ENCODE assay signal across 9 cellular contexts in genomic region chr19:57946316-57946715, GRCh38. TPM values are rescaled to one million over a fixed set of nuclear protein-coding genes. Genes with fewer than 3 reads are reported as not detected.
A peak's percentile ranks its signal among the peaks of the same experiment; 100 is the strongest.
DNase-seq lines count a peak whose midpoint lies in the region; ATAC-seq and TF ChIP-seq lines count a peak whose summit lies in the region.
"Had no signal": no experiment of that assay in that cellular context is flagged by ENCODE, and none has a peak within 500 bp of the region (broad histone marks: within the 10 kb centered on the region; RNA-seq: fewer than 3 reads in every experiment).

No MANE protein-coding gene starts in this region.

- H3K56ac ChIP-seq in IMR-90 (ENCODE audit: extremely low read depth, insufficient read depth, low read length) = no peak overlapping the region

- peak overlapping the region; percentile 100 for H3K4me3 ChIP-seq in BLaER1
- H3K4me3 ChIP-seq in IMR-90 (ENCODE audit: insufficient read depth, low read depth, low read length) = no peak overlapping the region
- peak overlapping the region; percentile 86 for H3K4me3 ChIP-seq in choroid plexus epithelial cell (ENCODE audit: low read depth, low read length)
- peak overlapping the region; percentile 71 for H3K4me3 ChIP-seq in naive thymus-derived CD4-positive, alpha-beta T cell (ENCODE audit: low read length)
- H3K4me3 ChIP-seq in adrenal gland = peak overlapping the region in 2 of 4 donors; percentile 62 to 64

- no peak for TF ChIP-seq RAD21 in IMR-90 (IDR thresholded peaks at IDR 0.05; ENCODE audit: low read length)

- intact Hi-C loops in IMR-90 (cut with micrococcal nuclease) (loop anchor here (2.0 kb wide), 1 partner anchor 208 kb away; no protein-coding TSS in a partner anchor), adrenal gland (cut with DNase I) (no loop called here), left colon (cut with DNase I, micrococcal nuclease) (no loop called here)
- intact Hi-C loops in naive thymus-derived CD4-positive, alpha-beta T cell (cut with micrococcal nuclease) = loop anchor here (2.0 to 5.0 kb wide), 4 partner anchors 30 to 584 kb away; partner anchors contain the start of genes TRAPPC2B (in 1 of the 2), ZNF417 (in 1 of the 2), ZNF547 (in 1 of the 2) and ZNF587 (in 1 of the 2)

- peaks cover 26 to 75% (median 53%) of the 10 kb centered on the region in 11 donors for H3K9me3 Mint-ChIP-seq in naive thymus-derived CD4-positive, alpha-beta T cell

- peak overlapping the region; percentile 27 for H2AFZ ChIP-seq in IMR-90 (replicated peaks; ENCODE audit: low read length, poor library complexity)

- H3K36me3 Mint-ChIP-seq in naive thymus-derived CD4-positive, alpha-beta T cell = peaks cover 49 to 63% (median 52%) of the 10 kb centered on the region in 5 donors

- CTCF ChIA-PET in IMR-90 (lab: Yijun Ruan, JAX) = interaction anchor here (0.6 kb wide), 1 partner anchor 29 kb away, joined by 3 read pairs; no protein-coding TSS in a partner anchor
- CTCF ChIA-PET in naive thymus-derived CD4-positive, alpha-beta T cell (lab: Charles Lee) = no interaction called here

- no peak overlapping the region for H3K4ac ChIP-seq in IMR-90 (ENCODE audit: low read depth, low read length)

- H2BK120ac ChIP-seq in IMR-90 (ENCODE audit: low read depth, low read length) = no peak overlapping the region

- no peak overlapping the region for H3K14ac ChIP-seq in IMR-90 (replicated peaks; ENCODE audit: low read depth, low read length)

- no peak overlapping the region for H4K8ac ChIP-seq in IMR-90 (ENCODE audit: low read depth in 2 of 2, low read length in 2 of 2)

- peak overlapping the region in 6 of 9 donors; percentile 2 to 94 (median 52) for H3K27ac Mint-ChIP-seq in naive thymus-derived CD4-positive, alpha-beta T cell

- POLR2A ChIA-PET in IMR-90 (lab: Charles Lee; ENCODE audit: unreplicated experiment) = no interaction called here
- POLR2A ChIA-PET in naive thymus-derived CD4-positive, alpha-beta T cell (lab: Charles Lee) = interaction anchor here (1.3 kb wide), 1 partner anchor 30 kb away, joined by 7 read pairs; the partner anchor contains the start of gene ZNF417

- peak overlapping the region; percentile 98 for H3K9ac ChIP-seq in BLaER1
- H3K9ac ChIP-seq in IMR-90 (ENCODE audit: low read depth, low read length) = no peak overlapping the region

- H3K36me3 ChIP-seq in BLaER1 (peaks cover 48% of the 10 kb centered on the region), IMR-90 (ENCODE audit: control insufficient read depth, insufficient read depth, low read length) (peaks cover 27% of the 10 kb centered on the region), adrenal gland (replicated peaks in 1 of 2) (peaks cover 0 to 15% of the 10 kb centered on the region in 2 donors)
- H3K36me3 ChIP-seq in naive thymus-derived CD4-positive, alpha-beta T cell (ENCODE audit: control insufficient read depth in 2 of 3, insufficient read depth in 3 of 3, low read length in 3 of 3) = peaks cover 14 to 43% (median 23%) of the 10 kb centered on the region in 3 experiments

- DNase-seq in IMR-90 = no peak
- DNase-seq in choroid plexus epithelial cell (ENCODE audit: low read depth) = no peak
- no peak for DNase-seq in naive thymus-derived CD4-positive, alpha-beta T cell
- DNase-seq in iPS-NIHi7 (ENCODE audit: extremely low spot score) = no peak
- DNase-seq in adrenal gland = no peak
- DNase-seq in NCI-H1436 (lab: John Stamatoyannopoulos, UW) = no peak
- no peak for DNase-seq in left colon
- DNase-seq: sigmoid colon had no signal

- no peak overlapping the region for H3K23ac ChIP-seq in IMR-90 (ENCODE audit: low read depth, low read length)

- H3K79me1 ChIP-seq in IMR-90 (ENCODE audit: low read depth in 1 of 2, low read length in 2 of 2) = peaks cover 20 to 37% of the 10 kb centered on the region in 2 experiments

- H3K27ac ChIP-seq in BLaER1 (no peak overlapping the region), IMR-90 (ENCODE audit: insufficient read depth, low read length) (no peak overlapping the region), adrenal gland (no peak overlapping the region)
- H3K27ac ChIP-seq in naive thymus-derived CD4-positive, alpha-beta T cell (ENCODE audit: low read depth, low read length) = no peak overlapping the region

- no peak overlapping the region for H3K18ac ChIP-seq in IMR-90 (ENCODE audit: low read depth, low read length)

- no peak overlapping the region for H2AK9ac ChIP-seq in IMR-90 (replicated peaks; ENCODE audit: low read depth, low read length, poor library complexity)

- H3K9me3 ChIP-seq in BLaER1 (peaks cover 85% of the 10 kb centered on the region), IMR-90 (ENCODE audit: control insufficient read depth, insufficient read depth, low read length) (peaks cover 45% of the 10 kb centered on the region), adrenal gland (replicated peaks in 1 of 3) (peaks cover 0 to 19% (median 0%) of the 10 kb centered on the region in 3 donors)
- peaks cover 10 to 57% (median 34%) of the 10 kb centered on the region in 3 experiments for H3K9me3 ChIP-seq in naive thymus-derived CD4-positive, alpha-beta T cell (ENCODE audit: control insufficient read depth in 2 of 3, low read length in 3 of 3)

- ATAC-seq in IMR-90 (ENCODE audit: low read depth) = no peak
- no peak for ATAC-seq in naive thymus-derived CD4-positive, alpha-beta T cell
- no peak for ATAC-seq in left colon

- dilution Hi-C loops in IMR-90 (cut with HindIII; ENCODE audit: low sequenced_read_pairs, unreplicated experiment) = no loop called here

- H3K9me1 ChIP-seq in IMR-90 (ENCODE audit: insufficient read depth, low read length) = 0 out of 2 replicates have a peak, but pooled peaks cover 3% of the 10 kb centered on the region

- no peak overlapping the region for H2BK15ac ChIP-seq in IMR-90 (ENCODE audit: low read depth, low read length)

- 75% methylated on average over 2 of the region's 2 CpGs; no CpG with 5 or more reads in 1 of the 2 experiments for WGBS in IMR-90 (ENCODE audit: extremely low coverage in 2 of 2, insufficient read length in 1 of 2), 2 experiments
- WGBS in adrenal gland, 4 donors = 57 to 66% (median 63%) methylated on average over 2 of the region's 2 CpGs

- peaks cover 0 to 4% (median 0%) of the 10 kb centered on the region in 5 donors for H3K27me3 Mint-ChIP-seq in naive thymus-derived CD4-positive, alpha-beta T cell

- H3K4me1 ChIP-seq in BLaER1 (peaks cover 20% of the 10 kb centered on the region), IMR-90 (ENCODE audit: control insufficient read depth, insufficient read depth, low read length) (peaks cover 4% of the 10 kb centered on the region; the same call in 1 of the 2 replicates), adrenal gland (replicated peaks in 1 of 2) (peaks cover 7 to 8% of the 10 kb centered on the region in 2 donors)
- H3K4me1 ChIP-seq in naive thymus-derived CD4-positive, alpha-beta T cell (ENCODE audit: control insufficient read depth in 2 of 2, insufficient read depth in 2 of 2, low read length in 2 of 2) = peaks cover 6 to 9% of the 10 kb centered on the region in 2 donors

- peaks cover 31% of the 10 kb centered on the region for H4K20me1 ChIP-seq in BLaER1
- H4K20me1 ChIP-seq in IMR-90 (ENCODE audit: insufficient read depth, low read length) = no peaks in the 10 kb centered on the region

- no peak overlapping the region for H4K91ac ChIP-seq in IMR-90 (ENCODE audit: insufficient read depth, low read depth, low read length)

- H3K4me1 Mint-ChIP-seq in naive thymus-derived CD4-positive, alpha-beta T cell = peaks cover 10 to 28% (median 21%) of the 10 kb centered on the region in 7 donors

- in situ Hi-C loops in IMR-90 (cut with MboI; ENCODE audit: low sequenced_read_pairs) = no loop called here

- no peak for TF ChIP-seq POLR2A in IMR-90 (IDR thresholded peaks at IDR 0.05; ENCODE audit: low read depth, low read length)
- no peak for TF ChIP-seq POLR2A in adrenal gland (IDR thresholded peaks at IDR 0.05)

- no peak overlapping the region for H4K5ac ChIP-seq in IMR-90 (ENCODE audit: low read depth, low read length)

- H2BK5ac ChIP-seq in IMR-90 (ENCODE audit: low read depth, low read length, poor library complexity, severe bottlenecking) = no peak overlapping the region

- TF ChIP-seq CTCF in IMR-90 (conservative IDR thresholded peaks at IDR 0.05; ENCODE audit: low read depth, low read length) = no peak
- TF ChIP-seq CTCF in choroid plexus epithelial cell (conservative IDR thresholded peaks at IDR 0.05; ENCODE audit: low read depth, low read length) = no peak
- TF ChIP-seq CTCF in adrenal gland (IDR thresholded peaks at IDR 0.05) = no peak

- H2AK5ac ChIP-seq in IMR-90 (ENCODE audit: low read depth, low read length) = no peak overlapping the region

- no peak overlapping the region for H2BK20ac ChIP-seq in IMR-90 (ENCODE audit: low read depth, low read length)

- peak overlapping the region; percentile 89 to 97 (median 95) for H3K4me3 Mint-ChIP-seq in naive thymus-derived CD4-positive, alpha-beta T cell

- no TSS peak for BruUV-seq in IMR-90 (replicated peaks; lab: Mats Ljungman, UMichigan)

- H3K27me3 ChIP-seq in BLaER1 (no peaks in the 10 kb centered on the region), IMR-90 (ENCODE audit: control insufficient read depth, insufficient read depth, low read length) (no peaks in the 10 kb centered on the region), adrenal gland (no peaks in the 10 kb centered on the region)
- no peaks in the 10 kb centered on the region for H3K27me3 ChIP-seq in naive thymus-derived CD4-positive, alpha-beta T cell (ENCODE audit: control insufficient read depth in 2 of 2, insufficient read depth in 2 of 2, low read length in 2 of 2)
- H3K27me3 ChIP-seq: sigmoid colon had no signal

- H3K4me2 ChIP-seq in BLaER1 = peak overlapping the region; percentile 99
- H3K4me2 ChIP-seq in IMR-90 (ENCODE audit: low read depth, low read length) = peak overlapping the region; percentile 85

RNA-seq across cellular contexts. Expression of gene ZNF256, which starts 1.2 kb away (rescaled TPM):
- total RNA-seq in IMR-90 (2012; rRNA removed) (6.1 and 7.0 TPM in 2 replicates), adrenal gland (1 to 10 TPM; 2.4 to 6.1 (median 5.5) TPM), left colon (1 to 10 TPM; 2.6 to 3.0 TPM)
- polyA plus RNA-seq in IMR-90 (2012; rRNA removed) (2.3 and 3.0 TPM in 2 replicates), adrenal gland (1 to 10 TPM; 3.5 to 4.9 (median 3.5) TPM)
- polyA plus RNA-seq in IMR-90 (2012; cell fraction: cytosol; rRNA removed) = 0.75 and 1.4 TPM in 2 replicates
- 1.3 and 9.2 TPM in 2 replicates for polyA plus RNA-seq in IMR-90 (2012; cell fraction: nucleus; rRNA removed; ENCODE audit: low replicate concordance)
- 10 to 100 TPM in 3 of 5 experiments, 1 to 10 TPM in 2; 5.2 to 13.8 (median 11.8) TPM for total RNA-seq in naive thymus-derived CD4-positive, alpha-beta T cell
- 1 to 10 TPM; 4.0 to 6.1 TPM for polyA plus RNA-seq in naive thymus-derived CD4-positive, alpha-beta T cell

RNA-seq across cellular contexts. Expression of gene ZNF418, which starts 11.1 kb away (rescaled TPM):
- total RNA-seq in IMR-90 (2012; rRNA removed) (3.4 and 4.2 TPM in 2 replicates), adrenal gland (1 to 10 TPM in 7 of 8 donors, under 1 TPM in 1; 0.42 to 9.0 (median 4.4) TPM), left colon (1 to 10 TPM in 1 of 2 donors, under 1 TPM in 1; 0.98 to 2.1 TPM)
- polyA plus RNA-seq in IMR-90 (2012; rRNA removed) (1.0 and 2.1 TPM in 2 replicates), adrenal gland (1 to 10 TPM; 3.8 to 6.7 (median 4.5) TPM)
- polyA plus RNA-seq in IMR-90 (2012; cell fraction: cytosol; rRNA removed) = 0.26 and 0.28 TPM in 2 replicates
- polyA plus RNA-seq in IMR-90 (2012; cell fraction: nucleus; rRNA removed; ENCODE audit: low replicate concordance) = 2.0 and 8.7 TPM in 2 replicates
- 1 to 10 TPM; 2.1 to 7.7 (median 6.0) TPM for total RNA-seq in naive thymus-derived CD4-positive, alpha-beta T cell
- polyA plus RNA-seq in naive thymus-derived CD4-positive, alpha-beta T cell = 1 to 10 TPM; 1.8 to 2.2 TPM

RNA-seq across cellular contexts. Expression of gene C19orf18, which starts 28.0 kb away (rescaled TPM):
- total RNA-seq in IMR-90 (2012; rRNA removed) (not detected in 2 replicates), adrenal gland (1 to 10 TPM in 3 of 8 donors, under 1 TPM in 2, not detected in 3; 0.41 to 2.0 (median 1.0) TPM), left colon (1 to 10 TPM in 1 of 2 donors, under 1 TPM in 1; 0.47 to 1.8 TPM)
- polyA plus RNA-seq in IMR-90 (2012; rRNA removed) (0.15 TPM in 1 of 2 replicates, not detected in the other), adrenal gland (10 to 100 TPM in 1 of 3 donors, 1 to 10 TPM in 2; 1.2 to 13.8 (median 4.1) TPM)
- polyA plus RNA-seq in IMR-90 (2012; cell fraction: cytosol; rRNA removed) = not detected in 2 replicates
- polyA plus RNA-seq in IMR-90 (2012; cell fraction: nucleus; rRNA removed; ENCODE audit: low replicate concordance) = 0.42 TPM in 1 of 2 replicates, not detected in the other
- 1 to 10 TPM in 3 of 5 experiments, under 1 TPM in 1, not detected in 1; 0.44 to 2.0 (median 1.5) TPM for total RNA-seq in naive thymus-derived CD4-positive, alpha-beta T cell
- polyA plus RNA-seq in naive thymus-derived CD4-positive, alpha-beta T cell = not detected

RNA-seq across cellular contexts. Expression of gene ZNF417, which starts 29.9 kb away (rescaled TPM):
- total RNA-seq in IMR-90 (2012; rRNA removed) = 20.8 and 23.1 TPM in 2 replicates
- polyA plus RNA-seq in IMR-90 (2012; rRNA removed) = 3.1 and 4.0 TPM in 2 replicates
- 0.87 and 1.4 TPM in 2 replicates for polyA plus RNA-seq in IMR-90 (2012; cell fraction: cytosol; rRNA removed)
- polyA plus RNA-seq in IMR-90 (2012; cell fraction: nucleus; rRNA removed; ENCODE audit: low replicate concordance) = 3.4 and 16.8 TPM in 2 replicates
- 10 to 100 TPM; 21.6 to 44.7 (median 28.1) TPM for total RNA-seq in naive thymus-derived CD4-positive, alpha-beta T cell
- 1 to 10 TPM; 2.6 to 8.5 TPM for polyA plus RNA-seq in naive thymus-derived CD4-positive, alpha-beta T cell
- 10 to 100 TPM in 6 of 8 donors, 1 to 10 TPM in 2; 5.8 to 20.8 (median 15.9) TPM for total RNA-seq in adrenal gland
- polyA plus RNA-seq in adrenal gland = 1 to 10 TPM; 1.8 to 9.0 (median 6.8) TPM
- 10 to 100 TPM; 12.3 TPM for total RNA-seq in left colon

RNA-seq across cellular contexts. Expression of gene ZNF606, which starts 56.3 kb away (rescaled TPM):
- total RNA-seq in IMR-90 (2012; rRNA removed) (9.0 and 9.4 TPM in 2 replicates), adrenal gland (10 to 100 TPM; 10.9 to 27.1 (median 18.8) TPM), left colon (10 to 100 TPM; 10.4 to 13.5 TPM)
- polyA plus RNA-seq in IMR-90 (2012; rRNA removed) (2.6 and 4.3 TPM in 2 replicates), adrenal gland (10 to 100 TPM in 1 of 3 donors, 1 to 10 TPM in 2; 5.9 to 13.3 (median 8.8) TPM)
- 3.5 and 3.7 TPM in 2 replicates for polyA plus RNA-seq in IMR-90 (2012; cell fraction: cytosol; rRNA removed)
- 14.2 and 15.6 TPM in 2 replicates for polyA plus RNA-seq in IMR-90 (2012; cell fraction: nucleus; rRNA removed; ENCODE audit: low replicate concordance)
- total RNA-seq in naive thymus-derived CD4-positive, alpha-beta T cell = 10 to 100 TPM; 11.9 to 37.5 (median 15.3) TPM
- polyA plus RNA-seq in naive thymus-derived CD4-positive, alpha-beta T cell = 10 to 100 TPM in 1 of 2 donors, 1 to 10 TPM in 1; 9.4 to 11.3 TPM

Comparison
In these comparisons a context has a peak if more than half of its experiments do, and no peak if none do; other contexts are left out.
1. intact Hi-C loops: an anchor here in IMR-90 (2.0 kb wide) and naive thymus-derived CD4-positive, alpha-beta T cell (2.0 to 5.0 kb wide); none called in adrenal gland and left colon.